11 cellular contexts compared by ENCODE assay signal in the genomic region with DNA sequence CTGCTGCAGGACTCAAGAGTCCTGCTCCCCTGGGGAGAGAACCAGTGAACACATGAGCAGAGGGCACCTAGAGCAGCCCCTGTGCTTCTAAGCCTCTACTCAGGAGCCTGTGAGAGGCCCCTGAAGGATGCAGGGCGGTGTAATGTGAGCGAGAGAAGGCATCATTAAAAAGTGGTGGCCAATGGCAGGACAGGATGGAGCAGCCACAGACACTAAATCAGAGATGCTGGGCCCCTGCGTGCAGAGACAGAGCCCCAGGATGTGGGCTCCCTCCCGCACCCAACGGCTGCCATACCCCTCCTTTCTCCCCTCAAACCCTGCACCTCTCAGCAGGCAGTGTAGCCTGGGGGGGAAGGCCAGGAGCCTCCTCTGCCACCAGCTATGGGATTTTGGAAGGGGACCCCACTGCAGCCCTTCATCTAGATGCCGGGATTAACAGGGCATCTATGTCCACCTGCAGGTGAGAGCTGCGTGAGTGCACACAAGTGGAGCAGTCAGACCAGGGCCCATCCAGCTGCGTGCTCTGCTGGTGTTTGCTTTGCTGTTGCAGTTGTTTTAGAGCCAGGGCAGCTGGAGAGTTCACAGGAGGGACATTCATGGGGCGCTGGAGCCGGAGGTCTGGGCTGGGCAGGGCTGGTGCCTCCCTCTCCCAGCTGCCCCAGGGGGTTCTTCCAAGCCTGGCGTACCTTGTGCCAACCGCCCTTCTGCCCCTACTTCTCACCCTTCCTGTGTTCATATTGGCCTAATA. TPM values are rescaled to one million over a fixed set of nuclear protein-coding genes. Genes with fewer than 3 reads are reported as not detected.
A peak's percentile ranks its signal among the peaks of the same experiment; 100 is the strongest.
DNase-seq lines count a peak whose midpoint lies in the region; ATAC-seq and TF ChIP-seq lines count a peak whose summit lies in the region.
"Had no signal": no experiment of that assay in that cellular context is flagged by ENCODE, and none has a peak within 500 bp of the region (broad histone marks: within the 10 kb centered on the region; RNA-seq: fewer than 3 reads in every experiment).

No MANE protein-coding gene starts in this region.

- peak; percentile 7 for ATAC-seq in stimulated activated effector memory CD8-positive, alpha-beta T cell treated with anti-CD3 and anti-CD28 coated beads, Interleukin-12 subunit alpha, Interleukin-12 subunit beta, amount 100 ng/mL, for 72 hours

- H3K9me3 Mint-ChIP-seq in activated CD4-positive, alpha-beta T cell treated with anti-CD3 and anti-CD28 coated beads, Interleukin-2, amount 10 ng/mL, durations not matched to agents 7 days and 5 days = no peaks in the 10 kb centered on the region
- H3K9me3 Mint-ChIP-seq in stimulated activated effector memory CD8-positive, alpha-beta T cell treated with anti-CD3 and anti-CD28 coated beads, Interleukin-12 subunit alpha, Interleukin-12 subunit beta, amount 100 ng/mL, for 72 hours = no peaks in the 10 kb centered on the region
- peaks cover 1% of the 10 kb centered on the region for H3K9me3 Mint-ChIP-seq in glutamatergic neuron (ENCODE audit: unreplicated experiment)

- CTCF ChIA-PET in activated CD4-positive, alpha-beta T cell treated with anti-CD3 and anti-CD28 coated beads, Interleukin-2, amount 10 ng/mL, durations not matched to agents 7 days and 5 days (lab: Charles Lee) = no interaction called here

- TF ChIP-seq CTCF in glutamatergic neuron (IDR thresholded peaks at IDR 0.05; ENCODE audit: partially characterized antibody, unreplicated experiment) = no peak

- H3K27ac Mint-ChIP-seq in activated CD4-positive, alpha-beta T cell treated with anti-CD3 and anti-CD28 coated beads, Interleukin-2, amount 10 ng/mL, durations not matched to agents 7 days and 5 days = peak overlapping the region; percentile 63
- peak overlapping the region; percentile 72 for H3K27ac Mint-ChIP-seq in stimulated activated effector memory CD8-positive, alpha-beta T cell treated with anti-CD3 and anti-CD28 coated beads, Interleukin-12 subunit alpha, Interleukin-12 subunit beta, amount 100 ng/mL, for 72 hours
- no peak overlapping the region for H3K27ac Mint-ChIP-seq in glutamatergic neuron (ENCODE audit: unreplicated experiment)

- peak; percentile 26 for DNase-seq in activated CD4-positive, alpha-beta T cell treated with anti-CD3 and anti-CD28 coated beads, Interleukin-2, amount 10 ng/mL, durations not matched to agents 7 days and 5 days
- DNase-seq in activated CD4-positive, alpha-beta T cell treated with anti-CD3 and anti-CD28 coated beads for 48 hours = no peak
- DNase-seq in NCI-H2171 (lab: John Stamatoyannopoulos, UW) = peak; percentile 12
- DNase-seq in caudate nucleus (lab: John Stamatoyannopoulos, UW) = peak in 51 of 61 donors; percentile 24 to 87 (median 60)
- no peak for DNase-seq in stimulated activated effector memory CD8-positive, alpha-beta T cell treated with anti-CD3 and anti-CD28 coated beads, Interleukin-12 subunit alpha, Interleukin-12 subunit beta, amount 100 ng/mL, for 72 hours (ENCODE audit: low spot score in 2 of 2)
- DNase-seq in stimulated activated CD4-positive, alpha-beta T cell treated with anti-CD3 and anti-CD28 coated beads, Interleukin-4, amount 100 ng/mL, for 1 hour = no peak
- no peak for DNase-seq in glutamatergic neuron
- DNase-seq in stimulated activated CD4-positive, alpha-beta T cell treated with anti-CD3 and anti-CD28 coated beads, Interleukin-2, amount 100 ng/mL, for 24 hours = no peak
- DNase-seq: ACHN, cortex of kidney, EL had no signal

- H3K27me3 Mint-ChIP-seq in activated CD4-positive, alpha-beta T cell treated with anti-CD3 and anti-CD28 coated beads, Interleukin-2, amount 10 ng/mL, durations not matched to agents 7 days and 5 days = peaks cover 41% of the 10 kb centered on the region
- peaks cover 29% of the 10 kb centered on the region for H3K27me3 Mint-ChIP-seq in glutamatergic neuron (ENCODE audit: unreplicated experiment)

- H3K4me1 Mint-ChIP-seq in activated CD4-positive, alpha-beta T cell treated with anti-CD3 and anti-CD28 coated beads, Interleukin-2, amount 10 ng/mL, durations not matched to agents 7 days and 5 days = peaks cover 28% of the 10 kb centered on the region
- peaks cover 21% of the 10 kb centered on the region for H3K4me1 Mint-ChIP-seq in stimulated activated effector memory CD8-positive, alpha-beta T cell treated with anti-CD3 and anti-CD28 coated beads, Interleukin-12 subunit alpha, Interleukin-12 subunit beta, amount 100 ng/mL, for 72 hours
- H3K4me1 Mint-ChIP-seq in glutamatergic neuron (ENCODE audit: low read depth, unreplicated experiment) = peaks cover 27% of the 10 kb centered on the region

- POLR2A ChIA-PET in activated CD4-positive, alpha-beta T cell treated with anti-CD3 and anti-CD28 coated beads, Interleukin-2, amount 10 ng/mL, durations not matched to agents 7 days and 5 days (lab: Charles Lee) = no interaction called here

- no peak overlapping the region for H3K4me3 Mint-ChIP-seq in activated CD4-positive, alpha-beta T cell treated with anti-CD3 and anti-CD28 coated beads, Interleukin-2, amount 10 ng/mL, durations not matched to agents 7 days and 5 days
- H3K4me3 Mint-ChIP-seq in stimulated activated effector memory CD8-positive, alpha-beta T cell treated with anti-CD3 and anti-CD28 coated beads, Interleukin-12 subunit alpha, Interleukin-12 subunit beta, amount 100 ng/mL, for 72 hours = no peak overlapping the region
- H3K4me3 Mint-ChIP-seq in glutamatergic neuron (ENCODE audit: unreplicated experiment) = no peak overlapping the region

- no peaks in the 10 kb centered on the region for H3K36me3 Mint-ChIP-seq in activated CD4-positive, alpha-beta T cell treated with anti-CD3 and anti-CD28 coated beads, Interleukin-2, amount 10 ng/mL, durations not matched to agents 7 days and 5 days (ENCODE audit: low read depth)
- H3K36me3 Mint-ChIP-seq in stimulated activated effector memory CD8-positive, alpha-beta T cell treated with anti-CD3 and anti-CD28 coated beads, Interleukin-12 subunit alpha, Interleukin-12 subunit beta, amount 100 ng/mL, for 72 hours = peaks cover 5% of the 10 kb centered on the region
- no peaks in the 10 kb centered on the region for H3K36me3 Mint-ChIP-seq in glutamatergic neuron (ENCODE audit: unreplicated experiment)

- H3K27ac ChIP-seq in caudate nucleus (ENCODE audit: low read depth, low read length) = peak overlapping the region; percentile 71

RNA-seq across cellular contexts. Expression of a gene that starts 5.1 kb away (rescaled TPM):
- total RNA-seq in activated CD4-positive, alpha-beta T cell treated with anti-CD3 and anti-CD28 coated beads, Interleukin-2, amount 10 ng/mL, durations not matched to agents 7 days and 5 days = 10 to 100 TPM; 58.2 to 70.4 TPM
- 211 TPM for total RNA-seq in glutamatergic neuron (ENCODE audit: unreplicated experiment)

Comparison
In these comparisons a context has a peak if more than half of its experiments do, and no peak if none do; other contexts are left out.
1. DNase-seq: peak in activated CD4-positive, alpha-beta T cell treated with anti-CD3 and anti-CD28 coated beads, Interleukin-2, amount 10 ng/mL, durations not matched to agents 7 days and 5 days (single experiment), NCI-H2171 (single experiment) and caudate nucleus (51 of 61); none in activated CD4-positive, alpha-beta T cell treated with anti-CD3 and anti-CD28 coated beads for 48 hours (single experiment), stimulated activated effector memory CD8-positive, alpha-beta T cell treated with anti-CD3 and anti-CD28 coated beads, Interleukin-12 subunit alpha, Interleukin-12 subunit beta, amount 100 ng/mL, for 72 hours (0 of 2), stimulated activated CD4-positive, alpha-beta T cell treated with anti-CD3 and anti-CD28 coated beads, Interleukin-4, amount 100 ng/mL, for 1 hour (single experiment), glutamatergic neuron (single experiment) and stimulated activated CD4-positive, alpha-beta T cell treated with anti-CD3 and anti-CD28 coated beads, Interleukin-2, amount 100 ng/mL, for 24 hours (0 of 2).